Comparison of ENCODE assay signal across 9 cellular contexts in genomic region chr3:53252105-53252946, GRCh38. TPM values are rescaled to one million over a fixed set of nuclear protein-coding genes. Genes with fewer than 3 reads are reported as not detected.
DNase-seq lines count a peak whose midpoint lies in the region; ATAC-seq and TF ChIP-seq lines count a peak whose summit lies in the region.
"Had no signal": no experiment of that assay in that cellular context is flagged by ENCODE, and none has a peak within 500 bp of the region (broad histone marks: within the 10 kb centered on the region; RNA-seq: fewer than 3 reads in every experiment).

No MANE protein-coding gene starts in this region.

- peaks cover 3% of the 10 kb centered on the region for H3K36me3 Mint-ChIP-seq in effector memory CD8-positive, alpha-beta T cell (ENCODE audit: insufficient read depth)

- no peak overlapping the region for H2AFZ ChIP-seq in osteoblast (ENCODE audit: low read length)

- H3K4me1 Mint-ChIP-seq in effector memory CD8-positive, alpha-beta T cell (ENCODE audit: low read depth in 2 of 2) = peaks cover 37 to 52% of the 10 kb centered on the region in 2 donors

- no peak for TF ChIP-seq CTCF in osteoblast (IDR thresholded peaks at IDR 0.05; ENCODE audit: extremely low read depth, low read depth, low read length)

- H3K79me2 ChIP-seq in osteoblast (ENCODE audit: insufficient read depth, low read length) = peaks cover 83% of the 10 kb centered on the region

- no peaks in the 10 kb centered on the region for H3K27me3 ChIP-seq in osteoblast (ENCODE audit: insufficient read depth, low read length)

- no peaks in the 10 kb centered on the region for H3K9me3 Mint-ChIP-seq in effector memory CD8-positive, alpha-beta T cell

- peak overlapping the region; percentile 89 for H3K4me2 ChIP-seq in osteoblast (ENCODE audit: insufficient read depth, low read length)

- peak overlapping the region; percentile 17; the same call in 1 of the 2 replicates for H3K4me3 ChIP-seq in GM08714 (ENCODE audit: low read length)
- H3K4me3 ChIP-seq in osteoblast (ENCODE audit: insufficient read depth, low read length) = peak overlapping the region; percentile 4

- peak overlapping the region in 1 of 2 donors; percentile 57 for H3K27ac Mint-ChIP-seq in effector memory CD8-positive, alpha-beta T cell

- H3K27ac ChIP-seq in osteoblast (ENCODE audit: low read depth, low read length) = no peak overlapping the region

- no peak for ATAC-seq in effector memory CD8-positive, alpha-beta T cell (replicated peaks)

- H3K9me3 ChIP-seq in osteoblast (ENCODE audit: low read depth, low read length) = no peaks in the 10 kb centered on the region

- H3K27me3 Mint-ChIP-seq in effector memory CD8-positive, alpha-beta T cell = no peaks in the 10 kb centered on the region

- peaks cover 70% of the 10 kb centered on the region for H4K20me1 ChIP-seq in osteoblast (ENCODE audit: insufficient read depth, low read length)

- DNase-seq in NOMO-1 treated with dmso at 0.1 percent for 144 hours (lab: John Stamatoyannopoulos, UW; ENCODE audit: unreplicated experiment) (peak; percentile 52), osteoblast (ENCODE audit: insufficient read length, low spot score, missing footprints) (no peak), RKO (ENCODE audit: low spot score) (no peak), NCI-H748 treated with DMSO at 0.1 percent for 48 hours (lab: John Stamatoyannopoulos, UW) (no peak), DMS153 treated with DMSO at 0.1 percent for 48 hours (lab: John Stamatoyannopoulos, UW; ENCODE audit: unreplicated experiment) (no peak)
- no peak for DNase-seq in effector memory CD8-positive, alpha-beta T cell
- no peak for DNase-seq in effector CD4-positive, alpha-beta T cell
- DNase-seq: NCI-H1930 had no signal

- no peaks in the 10 kb centered on the region for H3K36me3 ChIP-seq in osteoblast (ENCODE audit: insufficient read depth, low read length)

- peaks cover 29% of the 10 kb centered on the region for H3K4me1 ChIP-seq in osteoblast (ENCODE audit: insufficient read depth, low read length)

- peak overlapping the region; percentile 15 to 29 for H3K4me3 Mint-ChIP-seq in effector memory CD8-positive, alpha-beta T cell

RNA-seq across cellular contexts. Expression of gene TKT, which starts 3.5 kb away (rescaled TPM):
- 413 and 453 TPM in 2 replicates for total RNA-seq in osteoblast
